Comparison of ENCODE assay signal across 2 cellular contexts in genomic region chr1:9700340-9700739, GRCh38.
TF ChIP-seq lines count a peak whose summit lies in the region.

No MANE protein-coding gene starts in this region.

TF ChIP-seq in A549, 52 proteins besides CTCF, POLR2A, EP300 and RAD21 (continued from another document):
- TF ChIP-seq FOSL2 (IDR thresholded peaks at IDR 0.05) (no peak), FOSL2 (CRISPR knock-in tag; IDR thresholded peaks at IDR 0.05) (peak; percentile 52), POLR2AphosphoS2 (conservative IDR thresholded peaks at IDR 0.05; ENCODE audit: low read length) (no peak), MAFK (IDR thresholded peaks at IDR 0.05; ENCODE audit: partially characterized antibody) (peak; percentile 30)

TF ChIP-seq in HCT116, 20 proteins besides CTCF, POLR2A, EP300 and RAD21:
- TF ChIP-seq REST (IDR thresholded peaks at IDR 0.05; ENCODE audit: low read depth) = no peak
- TF ChIP-seq EZH2phosphoT487 (IDR thresholded peaks at IDR 0.05; ENCODE audit: borderline replicate concordance) = no peak
- TF ChIP-seq TCF7L2 (IDR thresholded peaks at IDR 0.05; ENCODE audit: borderline replicate concordance, extremely low read depth, insufficient read depth, insufficient read length) = no peak
- peak; percentile 19; the same call in 1 of the 2 replicates for TF ChIP-seq SP1 (IDR thresholded peaks at IDR 0.05; ENCODE audit: low read depth)
- TF ChIP-seq JUND (IDR thresholded peaks at IDR 0.05) = peak; percentile 56
- TF ChIP-seq ZNF274 (IDR thresholded peaks at IDR 0.05; ENCODE audit: low read depth, low read length) = no peak
- no peak for TF ChIP-seq POLR2AphosphoS5 (IDR thresholded peaks at IDR 0.05; ENCODE audit: low read depth, low read length)
- TF ChIP-seq FOSL1 (IDR thresholded peaks at IDR 0.05; ENCODE audit: low read depth) = peak; percentile 70
- no peak for TF ChIP-seq ZFX (IDR thresholded peaks at IDR 0.05)
